Comparison of ENCODE assay signal across 2 cellular contexts in genomic region chr1:206821493-206821892, GRCh38.
TF ChIP-seq lines count a peak whose summit lies in the region.

No MANE protein-coding gene starts in this region.

TF ChIP-seq in IMR-90, 13 proteins besides CTCF, POLR2A, EP300 and RAD21 (continued from another document):
- no peak for TF ChIP-seq USF2 (IDR thresholded peaks at IDR 0.05; ENCODE audit: low read depth, low read length)
- no peak for TF ChIP-seq CHD1 (IDR thresholded peaks at IDR 0.05; ENCODE audit: low read depth, low read length)
- no peak for TF ChIP-seq MXI1 (IDR thresholded peaks at IDR 0.05; ENCODE audit: borderline replicate concordance, low read depth, low read length)
- no peak for TF ChIP-seq BHLHE40 (IDR thresholded peaks at IDR 0.05; ENCODE audit: low read depth, low read length)
- no peak for TF ChIP-seq MAFK (IDR thresholded peaks at IDR 0.05; ENCODE audit: low read depth, low read length)
- TF ChIP-seq CEBPB (IDR thresholded peaks at IDR 0.05; ENCODE audit: low read depth, low read length): no peak

TF ChIP-seq in WTC11, 78 proteins besides CTCF, POLR2A, EP300 and RAD21 (continued from another document):
- no peak for TF ChIP-seq AFF4 (CRISPR knock-in tag; IDR thresholded peaks at IDR 0.05; ENCODE audit: borderline replicate concordance)
- TF ChIP-seq ZNF423 (CRISPR knock-in tag; IDR thresholded peaks at IDR 0.05): no peak
- TF ChIP-seq ZNF532 (CRISPR knock-in tag; IDR thresholded peaks at IDR 0.05; ENCODE audit: borderline replicate concordance): no peak
